ENCODE assay signal across 30 cellular contexts in genomic region chr7:87263537-87263936, GRCh38.
"Had no signal": no experiment of that assay in that cellular context is flagged by ENCODE, and none has a peak within 500 bp of the region (broad histone marks: within the 10 kb centered on the region; RNA-seq: fewer than 3 reads in every experiment).

No MANE protein-coding gene starts in this region.

- H3K4me1 ChIP-seq: ascending aorta, breast epithelium, colonic mucosa, esophagus muscularis mucosa, foreskin keratinocyte, gastrocnemius medialis, heart left ventricle had no signal

- H3K36me3 ChIP-seq: ascending aorta, breast epithelium, cardiac muscle cell, colonic mucosa, esophagus muscularis mucosa, gastrocnemius medialis, heart left ventricle had no signal

- H3K9me3 ChIP-seq: ascending aorta, colonic mucosa, esophagus muscularis mucosa, gastrocnemius medialis had no signal

- H3K27ac ChIP-seq: ascending aorta, breast epithelium, cardiac muscle cell, colonic mucosa, dorsolateral prefrontal cortex, esophagus muscularis mucosa, foreskin keratinocyte, gastrocnemius medialis, heart left ventricle had no signal

- ATAC-seq: activated naive CD4-positive, alpha-beta T cell treated with anti-CD3 and anti-CD28 coated beads, Interleukin-2, amount 50 U/mL, for 72 hours; activated T-cell treated with anti-CD3 and anti-CD28 coated beads, Interleukin-2, amount 50 U/mL, for 72 hours; foreskin keratinocyte; gastrocnemius medialis; heart left ventricle had no signal

- H3K27me3 ChIP-seq: ascending aorta, breast epithelium, cardiac muscle cell, colonic mucosa, dorsolateral prefrontal cortex, foreskin keratinocyte, gastrocnemius medialis had no signal

- DNase-seq: activated CD4-positive, alpha-beta memory T cell treated with anti-CD3 and anti-CD28 coated beads, Interleukin-2, amount 10 ng/mL, durations not matched to agents 7 days and 5 days; activated CD4-positive, alpha-beta T cell treated with anti-CD3 and anti-CD28 coated beads for 4 hours; activated CD4-positive, alpha-beta T cell treated with anti-CD3 and anti-CD28 coated beads, Interleukin-2, amount 10 ng/mL, durations not matched to agents 7 days and 5 days; activated CD4-positive, alpha-beta T cell treated with anti-CD3 and anti-CD28 coated beads, Interleukin-2, amount 50 U/mL, for 4 hours; activated CD4-positive, CD25-positive, alpha-beta regulatory T cell; activated CD4-positive, CD25-positive, alpha-beta regulatory T cell treated with anti-CD3 and anti-CD28 coated beads, Interleukin-2, amount 50 U/mL, for 72 hours; activated CD8-positive, alpha-beta memory T cell treated with anti-CD3 and anti-CD28 coated beads, Interleukin-2, amount 50 U/mL, for 48 hours; activated gamma-delta T cell; activated naive CD4-positive, alpha-beta T cell; activated naive CD4-positive, alpha-beta T cell treated with anti-CD3 and anti-CD28 coated beads, Interleukin-2, amount 10 ng/mL, durations not matched to agents 7 days and 5 days; activated naive CD8-positive, alpha-beta T cell treated with anti-CD3 and anti-CD28 coated beads, Interleukin-2, amount 10 ng/mL, durations not matched to agents 7 days and 5 days; activated T-cell treated with anti-CD3 and anti-CD28 coated beads for 4 hours; activated T-cell treated with anti-CD3 and anti-CD28 coated beads, Interleukin-2, amount 50 U/mL, for 24 hours; activated T-cell treated with anti-CD3 and anti-CD28 coated beads, Interleukin-2, amount 50 U/mL, for 72 hours; central memory CD4-positive, alpha-beta T cell; cerebellar nuclear complex; colonic mucosa; dorsolateral prefrontal cortex; effector memory CD4-positive, alpha-beta T cell; endodermal cell; foreskin keratinocyte; gastrocnemius medialis; glutamatergic neuron; heart left ventricle; T-helper 2 cell had no signal

- H3K4me3 ChIP-seq: ascending aorta, breast epithelium, cardiac muscle cell, colonic mucosa, dorsolateral prefrontal cortex, esophagus muscularis mucosa, gastrocnemius medialis, heart left ventricle had no signal
